21 cellular contexts compared by ENCODE assay signal in genomic region chr1:166133857-166134256, GRCh38. TPM values are rescaled to one million over a fixed set of nuclear protein-coding genes. Genes with fewer than 3 reads are reported as not detected.
DNase-seq lines count a peak whose midpoint lies in the region; ATAC-seq, FAIRE-seq and TF ChIP-seq lines count a peak whose summit lies in the region.
"Had no signal": no experiment of that assay in that cellular context is flagged by ENCODE, and none has a peak within 500 bp of the region (broad histone marks: within the 10 kb centered on the region; RNA-seq: fewer than 3 reads in every experiment).

No MANE protein-coding gene starts in this region.

- intact Hi-C loops in colonic mucosa (cut with DNase I) (no loop called here), kidney (cut with DNase I) (no loop called here)

- H3K36me3 ChIP-seq in colonic mucosa: no peaks in the 10 kb centered on the region
- no peaks in the 10 kb centered on the region for H3K36me3 ChIP-seq in kidney (ENCODE audit: control insufficient read depth in 1 of 2, insufficient read depth in 2 of 2, low read length in 2 of 2)
- no peaks in the 10 kb centered on the region for H3K36me3 ChIP-seq in brain microvascular endothelial cell (replicated peaks)
- H3K36me3 ChIP-seq: MG63 had no signal

- TF ChIP-seq CTCF in colonic mucosa (IDR thresholded peaks at IDR 0.05) (no peak), kidney (IDR thresholded peaks at IDR 0.05; ENCODE audit: borderline replicate concordance, extremely low read depth, insufficient read depth) (no peak), brain microvascular endothelial cell (IDR thresholded peaks at IDR 0.05; ENCODE audit: low read depth, low read length, missing control alignments) (no peak)

- H3K4me3 ChIP-seq in colonic mucosa (no peak overlapping the region), kidney (ENCODE audit: low read length in 2 of 2) (no peak overlapping the region), brain microvascular endothelial cell (ENCODE audit: low read depth, low read length) (no peak overlapping the region)
- H3K4me3 ChIP-seq: MG63 had no signal

- no peak for FAIRE-seq in kidney (lab: Jason Lieb, UNC)

- H3K9ac ChIP-seq in colonic mucosa (ENCODE audit: low read depth in 2 of 2, low read length in 2 of 2): no peak overlapping the region
- H3K9ac ChIP-seq in kidney (ENCODE audit: low read length in 2 of 2): no peak overlapping the region
- H3K9ac ChIP-seq: SK-N-SH had no signal

- H3K27ac ChIP-seq in colonic mucosa: no peak overlapping the region
- H3K27ac ChIP-seq in kidney (ENCODE audit: low read depth in 2 of 2, low read length in 2 of 2): no peak overlapping the region
- H3K27ac ChIP-seq in brain microvascular endothelial cell: no peak overlapping the region

- in situ Hi-C loops in brain microvascular endothelial cell (cut with HindIII; ENCODE audit: low pct_ligation_motif_present, low sequenced_read_pairs): no loop called here

- ATAC-seq in GM18508 (IDR thresholded peaks at IDR 0.05; ENCODE audit: insufficient read depth, unreplicated experiment) (peak; percentile 53), HG02610 (IDR thresholded peaks at IDR 0.05; ENCODE audit: unreplicated experiment) (peak; percentile 51), HG03558 (IDR thresholded peaks at IDR 0.05; ENCODE audit: extremely low read depth, unreplicated experiment) (peak; percentile 46)
- ATAC-seq: Panc1 had no signal

- H3K9me3 ChIP-seq in colonic mucosa (no peaks in the 10 kb centered on the region), kidney (ENCODE audit: control insufficient read depth in 1 of 2, low read length in 2 of 2) (no peaks in the 10 kb centered on the region)
- H3K9me3 ChIP-seq: SK-N-SH had no signal

- H3K27me3 ChIP-seq in colonic mucosa (no peaks in the 10 kb centered on the region), brain microvascular endothelial cell (replicated peaks) (no peaks in the 10 kb centered on the region)

- DNase-seq in GM19240 (ENCODE audit: insufficient read length, low spot score): peak; percentile 19
- no peak for DNase-seq in colonic mucosa
- DNase-seq in kidney: no peak
- no peak for DNase-seq in activated T-cell treated with anti-CD3 and anti-CD28 coated beads, Interleukin-2, amount 50 U/mL, for 1 hour
- no peak for DNase-seq in brain microvascular endothelial cell
- DNase-seq: COR-L47, H7, IMR-90, MG63, NCI-H1092, NCI-H146, NCI-H2081, NCI-H524, Right ventricle myocardium superior, SK-N-SH, T-helper 1 cell, T1000 had no signal

- H3K4me1 ChIP-seq in colonic mucosa (no peaks in the 10 kb centered on the region), kidney (ENCODE audit: control insufficient read depth in 1 of 2, insufficient read depth in 1 of 2, low read depth in 1 of 2, low read length in 2 of 2) (no peaks in the 10 kb centered on the region)

RNA-seq across cellular contexts. Expression of gene FAM78B, which starts 32.9 kb away (rescaled TPM):
- total RNA-seq in colonic mucosa (1 to 10 TPM in 1 of 2 donors, under 1 TPM in 1; 0.69 to 1.2 TPM), kidney (1.4 TPM)
- polyA plus RNA-seq in kidney (ENCODE audit: insufficient read depth, low read depth, low replicate concordance): 1.4 TPM
